19 cellular contexts compared by ENCODE assay signal in the genomic region with DNA sequence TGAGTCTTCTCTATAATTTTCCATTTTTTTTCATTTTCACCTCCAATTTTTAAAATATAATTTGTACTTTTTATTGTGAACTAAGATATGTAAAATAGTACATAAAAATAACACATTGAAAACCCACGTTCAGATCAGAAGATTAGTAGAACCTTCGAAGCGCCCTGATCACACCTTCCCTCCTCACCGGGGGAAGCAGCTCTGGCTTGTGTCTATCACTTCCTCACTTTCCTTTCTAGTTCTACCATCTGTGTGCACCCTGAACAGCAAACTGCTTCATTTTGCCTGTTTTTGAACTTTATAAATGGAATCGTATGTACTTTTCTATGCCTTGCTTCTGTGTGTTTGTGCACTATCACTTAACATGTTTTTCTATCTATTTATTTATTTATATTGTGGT. TPM values are rescaled to one million over a fixed set of nuclear protein-coding genes. Genes with fewer than 3 reads are reported as not detected.
DNase-seq lines count a peak whose midpoint lies in the region; ATAC-seq and FAIRE-seq lines count a peak whose summit lies in the region.
"Had no signal": no experiment of that assay in that cellular context is flagged by ENCODE, and none has a peak within 500 bp of the region (broad histone marks: within the 10 kb centered on the region; RNA-seq: fewer than 3 reads in every experiment).

No MANE protein-coding gene starts in this region.

- intact Hi-C loops in activated CD4-positive, alpha-beta T cell treated with anti-CD3 and anti-CD28 coated beads, Interleukin-2, amount 10 ng/mL, durations not matched to agents 24 days and 14 days (cut with micrococcal nuclease): no loop called here
- intact Hi-C loops in activated T-helper 1 cell treated with anti-CD3 and anti-CD28 coated beads, Interleukin-12 subunit alpha, Interleukin-12 subunit beta, Interleukin-2, Interleukin-4 antibody, amounts not matched to agents 30 ng/mL and 10 ng/mL and 1 ng/mL, durations not matched to agents 14 hours and 24 hours and 36 hours (cut with micrococcal nuclease): no loop called here

- H3K4me3 Mint-ChIP-seq in activated CD4-positive, alpha-beta T cell treated with anti-CD3 and anti-CD28 coated beads, Interleukin-2, amount 10 ng/mL, durations not matched to agents 24 days and 14 days: no peak overlapping the region
- no peak overlapping the region for H3K4me3 Mint-ChIP-seq in activated T-helper 1 cell treated with anti-CD3 and anti-CD28 coated beads, Interleukin-12 subunit alpha, Interleukin-12 subunit beta, Interleukin-2, Interleukin-4 antibody, amounts not matched to agents 30 ng/mL and 10 ng/mL and 1 ng/mL, durations not matched to agents 14 hours and 24 hours and 36 hours
- peak overlapping the region; percentile 46 for H3K4me3 Mint-ChIP-seq in stimulated activated effector memory CD8-positive, alpha-beta T cell treated with anti-CD3 and anti-CD28 coated beads, Interleukin-12 subunit alpha, Interleukin-12 subunit beta, amount 100 ng/mL, for 72 hours

- no peak for ATAC-seq in stimulated activated effector memory CD8-positive, alpha-beta T cell treated with anti-CD3 and anti-CD28 coated beads, Interleukin-12 subunit alpha, Interleukin-12 subunit beta, amount 100 ng/mL, for 72 hours
- no peak for ATAC-seq in GM21390 (IDR thresholded peaks at IDR 0.05; ENCODE audit: unreplicated experiment)
- ATAC-seq: HepG2 had no signal

- FAIRE-seq in GM19239 (lab: Jason Lieb, UNC): peak; percentile 72
- FAIRE-seq: HepG2, RCC 7860 had no signal

- H3K36me3 Mint-ChIP-seq in activated CD4-positive, alpha-beta T cell treated with anti-CD3 and anti-CD28 coated beads, Interleukin-2, amount 10 ng/mL, durations not matched to agents 24 days and 14 days (ENCODE audit: low read depth): no peaks in the 10 kb centered on the region
- H3K36me3 Mint-ChIP-seq in activated T-helper 1 cell treated with anti-CD3 and anti-CD28 coated beads, Interleukin-12 subunit alpha, Interleukin-12 subunit beta, Interleukin-2, Interleukin-4 antibody, amounts not matched to agents 30 ng/mL and 10 ng/mL and 1 ng/mL, durations not matched to agents 14 hours and 24 hours and 36 hours (ENCODE audit: low read depth): peaks cover 1% of the 10 kb centered on the region
- peaks cover 4% of the 10 kb centered on the region for H3K36me3 Mint-ChIP-seq in stimulated activated effector memory CD8-positive, alpha-beta T cell treated with anti-CD3 and anti-CD28 coated beads, Interleukin-12 subunit alpha, Interleukin-12 subunit beta, amount 100 ng/mL, for 72 hours

- H3K27me3 Mint-ChIP-seq in activated CD4-positive, alpha-beta T cell treated with anti-CD3 and anti-CD28 coated beads, Interleukin-2, amount 10 ng/mL, durations not matched to agents 24 days and 14 days: no peaks in the 10 kb centered on the region
- no peaks in the 10 kb centered on the region for H3K27me3 Mint-ChIP-seq in activated T-helper 1 cell treated with anti-CD3 and anti-CD28 coated beads, Interleukin-12 subunit alpha, Interleukin-12 subunit beta, Interleukin-2, Interleukin-4 antibody, amounts not matched to agents 30 ng/mL and 10 ng/mL and 1 ng/mL, durations not matched to agents 14 hours and 24 hours and 36 hours (ENCODE audit: insufficient read depth)

- H3K4me1 Mint-ChIP-seq in activated CD4-positive, alpha-beta T cell treated with anti-CD3 and anti-CD28 coated beads, Interleukin-2, amount 10 ng/mL, durations not matched to agents 24 days and 14 days: peaks cover 49% of the 10 kb centered on the region
- peaks cover 52% of the 10 kb centered on the region for H3K4me1 Mint-ChIP-seq in activated T-helper 1 cell treated with anti-CD3 and anti-CD28 coated beads, Interleukin-12 subunit alpha, Interleukin-12 subunit beta, Interleukin-2, Interleukin-4 antibody, amounts not matched to agents 30 ng/mL and 10 ng/mL and 1 ng/mL, durations not matched to agents 14 hours and 24 hours and 36 hours (ENCODE audit: low read depth)
- peaks cover 32% of the 10 kb centered on the region for H3K4me1 Mint-ChIP-seq in stimulated activated effector memory CD8-positive, alpha-beta T cell treated with anti-CD3 and anti-CD28 coated beads, Interleukin-12 subunit alpha, Interleukin-12 subunit beta, amount 100 ng/mL, for 72 hours

- DNase-seq in activated CD4-positive, alpha-beta T cell treated with anti-CD3 and anti-CD28 coated beads, Interleukin-2, amount 10 ng/mL, durations not matched to agents 24 days and 14 days: no peak
- no peak for DNase-seq in activated CD4-positive, alpha-beta T cell treated with anti-CD3 and anti-CD28 coated beads, Interleukin-2, amount 50 U/mL, for 1 hour
- DNase-seq in GM19239 (ENCODE audit: insufficient read length, low spot score) (no peak), OCI-M2 (lab: John Stamatoyannopoulos, UW; ENCODE audit: unreplicated experiment) (no peak), KG1 (lab: John Stamatoyannopoulos, UW) (no peak)
- no peak for DNase-seq in activated T-helper 1 cell treated with anti-CD3 and anti-CD28 coated beads, Interleukin-12 subunit alpha, Interleukin-12 subunit beta, Interleukin-2, Interleukin-4 antibody, amounts not matched to agents 30 ng/mL and 10 ng/mL and 1 ng/mL, durations not matched to agents 14 hours and 24 hours and 36 hours (ENCODE audit: low spot score)
- no peak for DNase-seq in stimulated activated effector memory CD8-positive, alpha-beta T cell treated with anti-CD3 and anti-CD28 coated beads, Interleukin-12 subunit alpha, Interleukin-12 subunit beta, amount 100 ng/mL, for 72 hours (ENCODE audit: low spot score in 2 of 2)
- DNase-seq: COR-L47; mammary epithelial cell; NCI-H1048; NCI-H2107; stimulated activated CD4-positive, alpha-beta T cell treated with anti-CD3 and anti-CD28 coated beads, Interleukin-2, amount 100 ng/mL, for 24 hours; transverse colon had no signal

- H3K27ac Mint-ChIP-seq in activated CD4-positive, alpha-beta T cell treated with anti-CD3 and anti-CD28 coated beads, Interleukin-2, amount 10 ng/mL, durations not matched to agents 24 days and 14 days: peak overlapping the region; percentile 85
- H3K27ac Mint-ChIP-seq in activated T-helper 1 cell treated with anti-CD3 and anti-CD28 coated beads, Interleukin-12 subunit alpha, Interleukin-12 subunit beta, Interleukin-2, Interleukin-4 antibody, amounts not matched to agents 30 ng/mL and 10 ng/mL and 1 ng/mL, durations not matched to agents 14 hours and 24 hours and 36 hours: peak overlapping the region; percentile 89
- peak overlapping the region; percentile 90 for H3K27ac Mint-ChIP-seq in stimulated activated effector memory CD8-positive, alpha-beta T cell treated with anti-CD3 and anti-CD28 coated beads, Interleukin-12 subunit alpha, Interleukin-12 subunit beta, amount 100 ng/mL, for 72 hours

- no peaks in the 10 kb centered on the region for H3K9me3 Mint-ChIP-seq in activated CD4-positive, alpha-beta T cell treated with anti-CD3 and anti-CD28 coated beads, Interleukin-2, amount 10 ng/mL, durations not matched to agents 24 days and 14 days
- no peaks in the 10 kb centered on the region for H3K9me3 Mint-ChIP-seq in activated T-helper 1 cell treated with anti-CD3 and anti-CD28 coated beads, Interleukin-12 subunit alpha, Interleukin-12 subunit beta, Interleukin-2, Interleukin-4 antibody, amounts not matched to agents 30 ng/mL and 10 ng/mL and 1 ng/mL, durations not matched to agents 14 hours and 24 hours and 36 hours
- no peaks in the 10 kb centered on the region for H3K9me3 Mint-ChIP-seq in stimulated activated effector memory CD8-positive, alpha-beta T cell treated with anti-CD3 and anti-CD28 coated beads, Interleukin-12 subunit alpha, Interleukin-12 subunit beta, amount 100 ng/mL, for 72 hours

RNA-seq across cellular contexts. Expression of gene CD27, which starts 11.8 kb away (rescaled TPM):
- total RNA-seq in activated CD4-positive, alpha-beta T cell treated with anti-CD3 and anti-CD28 coated beads, Interleukin-2, amount 10 ng/mL, durations not matched to agents 24 days and 14 days: 74.0 and 77.7 TPM in 2 replicates
- 82.1 and 82.3 TPM in 2 replicates for total RNA-seq in activated T-helper 1 cell treated with anti-CD3 and anti-CD28 coated beads, Interleukin-12 subunit alpha, Interleukin-12 subunit beta, Interleukin-2, Interleukin-4 antibody, amounts not matched to agents 30 ng/mL and 10 ng/mL and 1 ng/mL, durations not matched to agents 14 hours and 24 hours and 36 hours
- total RNA-seq: epithelial cell of proximal tubule, G401, HepG2, mammary epithelial cell had no signal

RNA-seq across cellular contexts. Expression of gene TAPBPL, which starts 18.9 kb away (rescaled TPM):
- 31.9 and 33.0 TPM in 2 replicates for total RNA-seq in activated CD4-positive, alpha-beta T cell treated with anti-CD3 and anti-CD28 coated beads, Interleukin-2, amount 10 ng/mL, durations not matched to agents 24 days and 14 days
- total RNA-seq in activated T-helper 1 cell treated with anti-CD3 and anti-CD28 coated beads, Interleukin-12 subunit alpha, Interleukin-12 subunit beta, Interleukin-2, Interleukin-4 antibody, amounts not matched to agents 30 ng/mL and 10 ng/mL and 1 ng/mL, durations not matched to agents 14 hours and 24 hours and 36 hours: 34.1 and 34.3 TPM in 2 replicates
- total RNA-seq: G401 had no signal

RNA-seq across cellular contexts. Expression of gene VAMP1, which starts 37.5 kb away (rescaled TPM):
- 50.0 and 51.2 TPM in 2 replicates for total RNA-seq in activated CD4-positive, alpha-beta T cell treated with anti-CD3 and anti-CD28 coated beads, Interleukin-2, amount 10 ng/mL, durations not matched to agents 24 days and 14 days
- total RNA-seq in activated T-helper 1 cell treated with anti-CD3 and anti-CD28 coated beads, Interleukin-12 subunit alpha, Interleukin-12 subunit beta, Interleukin-2, Interleukin-4 antibody, amounts not matched to agents 30 ng/mL and 10 ng/mL and 1 ng/mL, durations not matched to agents 14 hours and 24 hours and 36 hours: 49.7 and 52.8 TPM in 2 replicates

RNA-seq across cellular contexts. Expression of gene LTBR, which starts 49.0 kb away (rescaled TPM):
- total RNA-seq in activated CD4-positive, alpha-beta T cell treated with anti-CD3 and anti-CD28 coated beads, Interleukin-2, amount 10 ng/mL, durations not matched to agents 24 days and 14 days: 1.7 and 2.1 TPM in 2 replicates
- total RNA-seq in activated T-helper 1 cell treated with anti-CD3 and anti-CD28 coated beads, Interleukin-12 subunit alpha, Interleukin-12 subunit beta, Interleukin-2, Interleukin-4 antibody, amounts not matched to agents 30 ng/mL and 10 ng/mL and 1 ng/mL, durations not matched to agents 14 hours and 24 hours and 36 hours: 0.64 and 1.3 TPM in 2 replicates

RNA-seq across cellular contexts. Expression of gene SCNN1A, which starts 57.6 kb away (rescaled TPM):
- not detected in 2 replicates for total RNA-seq in activated CD4-positive, alpha-beta T cell treated with anti-CD3 and anti-CD28 coated beads, Interleukin-2, amount 10 ng/mL, durations not matched to agents 24 days and 14 days
- 0.05 and 0.32 TPM in 2 replicates for total RNA-seq in activated T-helper 1 cell treated with anti-CD3 and anti-CD28 coated beads, Interleukin-12 subunit alpha, Interleukin-12 subunit beta, Interleukin-2, Interleukin-4 antibody, amounts not matched to agents 30 ng/mL and 10 ng/mL and 1 ng/mL, durations not matched to agents 14 hours and 24 hours and 36 hours
- total RNA-seq: glomerular endothelial cell had no signal
